20 cellular contexts compared by ENCODE assay signal in genomic region chr5:79787448-79787847, GRCh38.
"Had no signal": no experiment of that assay in that cellular context is flagged by ENCODE, and none has a peak within 500 bp of the region (broad histone marks: within the 10 kb centered on the region; RNA-seq: fewer than 3 reads in every experiment).

No MANE protein-coding gene starts in this region.

- DNase-seq: central memory CD4-positive, alpha-beta T cell; effector CD8-positive, alpha-beta T cell; glutamatergic neuron; mesenchymal stem cell; midbrain; retina; stimulated activated CD4-positive, alpha-beta T cell treated with anti-CD3 and anti-CD28 coated beads, Interleukin-2, amount 100 ng/mL, for 48 hours; stimulated activated naive CD8-positive, alpha-beta T cell treated with anti-CD3 and anti-CD28 coated beads, Interleukin-15, Interleukin-2, amounts not matched to agents 100 U/mL and 50 U/mL, for 24 hours; tibial artery; upper lobe of left lung; uterus had no signal

- H3K9ac ChIP-seq: parathyroid adenoma had no signal

- H3K4me1 ChIP-seq: gastroesophageal sphincter, prostate gland, suprapubic skin, tibial artery, upper lobe of left lung, uterus had no signal

- ATAC-seq: esophagus mucosa; gastroesophageal sphincter; stimulated activated naive CD8-positive, alpha-beta T cell treated with anti-CD3 and anti-CD28 coated beads, Interleukin-15, Interleukin-2, amounts not matched to agents 100 U/mL and 50 U/mL, for 24 hours had no signal

- H3K36me3 ChIP-seq: prostate gland, suprapubic skin, upper lobe of left lung, uterus had no signal

- H3K27ac ChIP-seq: coronary artery, gastroesophageal sphincter, hepatocyte, parathyroid adenoma, prostate gland, suprapubic skin, tibial artery, upper lobe of left lung, uterus had no signal

- H3K27me3 ChIP-seq: gastroesophageal sphincter, hepatocyte, suprapubic skin, tibial artery, upper lobe of left lung, uterus had no signal

- H3K9me3 ChIP-seq: gastroesophageal sphincter, prostate gland, suprapubic skin, tibial artery, upper lobe of left lung, uterus had no signal

- H3K4me3 ChIP-seq: coronary artery, gastroesophageal sphincter, hepatocyte, lung, prostate gland, smooth muscle cell, suprapubic skin, tibial artery, upper lobe of left lung, uterus had no signal
